Comparison of ENCODE assay signal across 8 cellular contexts in the genomic region with DNA sequence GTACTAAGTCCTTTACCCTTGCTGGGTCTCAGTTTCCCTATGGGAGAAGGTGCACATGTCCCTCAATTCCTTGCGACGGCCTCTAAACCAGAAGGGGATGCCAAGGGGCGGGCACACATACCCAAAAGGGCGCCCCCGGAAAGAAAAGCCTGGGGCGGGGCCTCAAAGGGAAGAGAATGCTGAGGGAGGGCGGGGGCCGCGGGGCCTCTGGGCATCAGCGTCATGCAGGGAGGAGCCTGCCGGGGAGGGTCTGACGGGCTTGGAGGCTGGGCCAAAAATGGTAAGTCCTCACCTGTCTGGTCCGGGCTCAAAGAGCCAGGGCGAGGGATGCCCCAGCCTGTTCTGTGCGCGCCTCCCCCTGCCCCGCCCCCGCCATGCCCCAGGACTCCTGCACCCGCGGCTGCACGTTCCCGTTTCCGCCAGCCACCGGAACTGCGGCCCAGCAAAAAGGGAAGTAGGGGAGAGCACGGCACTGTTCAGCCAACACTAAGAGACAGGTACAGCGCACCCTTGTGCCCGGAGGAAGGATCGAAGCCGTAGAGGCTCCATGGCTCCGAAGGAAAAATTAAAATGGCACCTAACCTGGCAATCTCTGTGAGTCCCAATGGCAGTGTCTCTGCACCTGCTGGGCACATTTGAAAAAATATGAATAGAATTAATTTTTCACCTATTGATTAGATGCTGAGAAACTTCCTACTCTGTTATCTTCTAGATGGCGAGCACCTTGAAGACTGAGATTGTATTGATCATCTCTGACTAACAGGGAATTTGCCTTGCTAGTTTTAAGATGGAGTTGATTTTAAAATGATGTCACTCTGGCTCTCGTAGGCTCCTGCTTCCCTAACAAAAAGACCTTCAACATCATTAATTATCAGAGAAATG. TPM values are rescaled to one million over a fixed set of nuclear protein-coding genes. Genes with fewer than 3 reads are reported as not detected.
DNase-seq lines count a peak whose midpoint lies in the region; ATAC-seq, FAIRE-seq and TF ChIP-seq lines count a peak whose summit lies in the region.

DET1 (minus strand) TSS at position 434 of the 882 bp plus-strand sequence. CDS start 14,976 bp downstream, outside the sequence.

- peak; percentile 66 for FAIRE-seq in urothelium cell line (lab: Jason Lieb, UNC)

- ATAC-seq in HG02870 (IDR thresholded peaks at IDR 0.05; ENCODE audit: unreplicated experiment) (peak; percentile 99), left ventricle myocardium superior (peak; percentile 98)

- in situ Hi-C loops in GM13977 (cut with MboI; ENCODE audit: low pct_unique_long_range_greater_than_20kb, low sequenced_read_pairs, unreplicated experiment): no loop called here

- peak within 1 kb of the TSS; percentile 78 to 81 for H3K27ac ChIP-seq in prostate gland

- intact Hi-C loops in left ventricle myocardium superior (cut with micrococcal nuclease) (no loop called here), prostate gland (cut with DNase I) (loop anchor here (10.0 kb wide), 1 partner anchor 78 kb away; the partner anchor contains the start of gene AEN)

- no peaks in the 10 kb centered on the region for H3K36me3 ChIP-seq in prostate gland

- H3K27me3 ChIP-seq in prostate gland (replicated peaks; ENCODE audit: insufficient read depth): no peaks in the 10 kb centered on the region

- no peaks in the 10 kb centered on the region for H3K9me3 ChIP-seq in prostate gland

- peak; percentile 93 for DNase-seq in GM13977 (ENCODE audit: low spot score)
- peak; percentile 85 for DNase-seq in NCI-H1436 treated with DMSO at 0.1 percent for 48 hours (lab: John Stamatoyannopoulos, UW)
- peak; percentile 93 for DNase-seq in T follicular helper cell (ENCODE audit: low read depth)
- peak; percentile 87 for DNase-seq in amniotic stem cell (lab: John Stamatoyannopoulos, UW)
- peak; percentile 95 for DNase-seq in left ventricle myocardium superior
- DNase-seq in prostate gland (ENCODE audit: low spot score): peak; percentile 96
- peak; percentile 97 for DNase-seq in urothelium cell line (ENCODE audit: low spot score)

- H3K4me3 ChIP-seq in prostate gland: peak within 1 kb of the TSS; percentile 61 to 66

- 5% methylated on average over 32 of the region's 33 CpGs for WGBS in prostate gland

- peak; percentile 87 for TF ChIP-seq CTCF in GM13977 (IDR thresholded peaks at IDR 0.05; ENCODE audit: extremely low read depth, insufficient read depth, missing control alignments)
- peak in 3 of 4 experiments; percentile 80 to 87 (median 81) for TF ChIP-seq CTCF in prostate gland (IDR thresholded peaks at IDR 0.05)

- no peak for TF ChIP-seq POLR2A in prostate gland (IDR thresholded peaks at IDR 0.05)

- H3K4me1 ChIP-seq in prostate gland (replicated peaks): no peaks in the 10 kb centered on the region

RNA-seq across cellular contexts. Expression of gene DET1, which starts in this region (rescaled TPM):
- 7.6 TPM for total RNA-seq in left ventricle myocardium superior
- 10 to 100 TPM in 1 of 2 donors, 1 to 10 TPM in 1; 6.9 to 11.5 TPM for total RNA-seq in prostate gland

Comparison
In these comparisons a context has a peak if more than half of its experiments do, and no peak if none do; other contexts are left out.
1. Peak in every context shown above with its lines: DNase-seq, ATAC-seq, H3K4me3 ChIP-seq and H3K27ac ChIP-seq.